ENCODE assay signal across 27 cellular contexts in genomic region chr18:35504996-35505395, GRCh38.
"Had no signal": no experiment of that assay in that cellular context is flagged by ENCODE, and none has a peak within 500 bp of the region (broad histone marks: within the 10 kb centered on the region; RNA-seq: fewer than 3 reads in every experiment).

No MANE protein-coding gene starts in this region.

- H3K36me3 Mint-ChIP-seq: naive B cell; naive thymus-derived CD8-positive, alpha-beta T cell had no signal

- H3K27ac Mint-ChIP-seq: naive thymus-derived CD8-positive, alpha-beta T cell had no signal

- FAIRE-seq: endometrium, islet of Langerhans, keratinocyte had no signal

- H3K27me3 ChIP-seq: colonic mucosa, dorsolateral prefrontal cortex, esophagus squamous epithelium, gastrocnemius medialis, left lung had no signal

- H3K4me3 Mint-ChIP-seq: naive B cell; naive thymus-derived CD8-positive, alpha-beta T cell had no signal

- H3K9me3 ChIP-seq: colonic mucosa, esophagus squamous epithelium, gastrocnemius medialis, heart right ventricle, left lung, lower lobe of right lung, mucosa of descending colon had no signal

- H3K27ac ChIP-seq: colonic mucosa, dorsolateral prefrontal cortex, epithelial cell of prostate, esophagus squamous epithelium, gastrocnemius medialis, heart right ventricle, left lung, lower lobe of right lung had no signal

- H3K4me1 ChIP-seq: colonic mucosa had no signal

- DNase-seq: colonic mucosa; dermis blood vessel endothelial cell; dorsolateral prefrontal cortex; effector CD4-positive, alpha-beta T cell; effector memory CD4-positive, alpha-beta T cell; erythroblast; esophagus squamous epithelium; foreskin fibroblast; foreskin melanocyte; gastrocnemius medialis; glutamatergic neuron; head of caudate nucleus; heart right ventricle; hippocampal formation; left cardiac atrium; left lung; left ventricle myocardium superior; lower lobe of right lung; mesendoderm; mucosa of descending colon; naive B cell; naive thymus-derived CD8-positive, alpha-beta T cell had no signal

- H3K27me3 Mint-ChIP-seq: naive B cell had no signal

- H3K4me3 ChIP-seq: colonic mucosa, dorsolateral prefrontal cortex, esophagus squamous epithelium, gastrocnemius medialis, heart right ventricle, left lung, lower lobe of right lung, mucosa of descending colon had no signal

- H3K36me3 ChIP-seq: colonic mucosa, esophagus squamous epithelium, gastrocnemius medialis, heart right ventricle, left lung, lower lobe of right lung had no signal

- H3K9me3 Mint-ChIP-seq: naive B cell; naive thymus-derived CD8-positive, alpha-beta T cell had no signal

- ATAC-seq: esophagus mucosa; gastrocnemius medialis; heart right ventricle; left cardiac atrium; left lung; left ventricle myocardium superior; lower lobe of right lung; mucosa of descending colon; naive thymus-derived CD8-positive, alpha-beta T cell had no signal
